In genomic region chr1:25169168-25169567, GRCh38 we compare ENCODE assay signal across 2 cellular contexts.
TF ChIP-seq lines count a peak whose summit lies in the region.

No MANE protein-coding gene starts in this region.

TF ChIP-seq in GM23338, 12 proteins besides CTCF, POLR2A, EP300 and RAD21 (continued from another document):
- no peak for TF ChIP-seq ZNF462 (CRISPR knock-in tag; IDR thresholded peaks at IDR 0.05)
- no peak for TF ChIP-seq JUNB (IDR thresholded peaks at IDR 0.05; ENCODE audit: unreplicated experiment)
- TF ChIP-seq EZH2phosphoT487 (IDR thresholded peaks at IDR 0.05; ENCODE audit: unreplicated experiment): no peak
- TF ChIP-seq POLR2AphosphoS5 (IDR thresholded peaks at IDR 0.05; ENCODE audit: low read depth): no peak
- no peak for TF ChIP-seq EZH2 (IDR thresholded peaks at IDR 0.05; ENCODE audit: low read depth, unreplicated experiment)
- TF ChIP-seq REST (IDR thresholded peaks at IDR 0.05; ENCODE audit: unreplicated experiment): no peak
- TF ChIP-seq ZNF331 (CRISPR knock-in tag; IDR thresholded peaks at IDR 0.05; ENCODE audit: low read depth): no peak
- TF ChIP-seq ETS1 (IDR thresholded peaks at IDR 0.05): no peak
- TF ChIP-seq NANOG (IDR thresholded peaks at IDR 0.05; ENCODE audit: borderline replicate concordance): no peak

TF ChIP-seq in liver, 16 proteins besides CTCF, POLR2A, EP300 and RAD21 (continued from another document):
- TF ChIP-seq REST (IDR thresholded peaks at IDR 0.05) (no peak), JUND (IDR thresholded peaks at IDR 0.05) (no peak)
